Comparison of ENCODE assay signal across 22 cellular contexts in genomic region chr6:4506806-4507205, GRCh38.
"Had no signal": no experiment of that assay in that cellular context is flagged by ENCODE, and none has a peak within 500 bp of the region (broad histone marks: within the 10 kb centered on the region; RNA-seq: fewer than 3 reads in every experiment).

No MANE protein-coding gene starts in this region.

- H3K27me3 ChIP-seq: heart left ventricle, pancreas, stomach had no signal

- H3K27ac ChIP-seq: heart left ventricle, pancreas, stomach had no signal

- H3K27me3 Mint-ChIP-seq: type B pancreatic cell had no signal

- H3K4me3 ChIP-seq: heart left ventricle, lung, pancreas, stomach had no signal

- H3K9me3 Mint-ChIP-seq: endodermal cell, nephron, type B pancreatic cell had no signal

- ATAC-seq: heart left ventricle, left colon, left ventricle myocardium superior, pancreas, right cardiac atrium had no signal

- H3K27ac Mint-ChIP-seq: endodermal cell, naive B cell, nephron, progenitor cell of endocrine pancreas, type B pancreatic cell had no signal

- H3K36me3 ChIP-seq: heart left ventricle, pancreas, stomach had no signal

- H3K4me1 ChIP-seq: pancreas, stomach had no signal

- H3K4me1 Mint-ChIP-seq: endodermal cell, naive B cell had no signal

- H3K36me3 Mint-ChIP-seq: naive B cell, type B pancreatic cell had no signal

- DNase-seq: effector CD4-positive, alpha-beta T cell; endodermal cell; foreskin melanocyte; heart left ventricle; hippocampal formation; left colon; left ventricle myocardium superior; mesenchymal stem cell; midbrain; naive B cell; occipital lobe; pancreas; right cardiac atrium; small intestine; stimulated activated CD4-positive, alpha-beta T cell treated with anti-CD3 and anti-CD28 coated beads, Interleukin-12 subunit alpha, Interleukin-12 subunit beta, amount 100 ng/mL, for 4 hours; stimulated activated naive CD4-positive, alpha-beta T cell; stomach; substantia nigra had no signal

- H3K9me3 ChIP-seq: heart left ventricle, pancreas, stomach had no signal

- H3K4me3 Mint-ChIP-seq: endodermal cell, naive B cell, nephron, type B pancreatic cell had no signal
